1 cellular context compared by ENCODE assay signal in genomic region chr7:81299711-81300110, GRCh38.
TF ChIP-seq lines count a peak whose summit lies in the region.

No MANE protein-coding gene starts in this region.

TF ChIP-seq in GM23338, 12 proteins besides CTCF, POLR2A, EP300 and RAD21 (continued from another document):
- TF ChIP-seq ZNF462 (CRISPR knock-in tag; IDR thresholded peaks at IDR 0.05) = no peak
